In genomic region chr12:124240493-124240892, GRCh38 we compare ENCODE assay signal across 14 cellular contexts. TPM values are rescaled to one million over a fixed set of nuclear protein-coding genes. Genes with fewer than 3 reads are reported as not detected.
DNase-seq lines count a peak whose midpoint lies in the region; ATAC-seq, FAIRE-seq and TF ChIP-seq lines count a peak whose summit lies in the region.
"Had no signal": no experiment of that assay in that cellular context is flagged by ENCODE, and none has a peak within 500 bp of the region (broad histone marks: within the 10 kb centered on the region; RNA-seq: fewer than 3 reads in every experiment).

No MANE protein-coding gene starts in this region.

- H3K36me3 ChIP-seq in A673 (ENCODE audit: insufficient read depth, low read length, poor library complexity, severe bottlenecking): no peaks in the 10 kb centered on the region
- no peaks in the 10 kb centered on the region for H3K36me3 ChIP-seq in endothelial cell of umbilical vein (ENCODE audit: control insufficient read depth in 2 of 2, extremely low read depth in 1 of 2, insufficient read depth in 2 of 2, low read length in 2 of 2)
- H3K36me3 ChIP-seq: upper lobe of left lung had no signal

- no peaks in the 10 kb centered on the region for H3K9me1 ChIP-seq in endothelial cell of umbilical vein (replicated peaks; ENCODE audit: control insufficient read depth, extremely low read depth, insufficient read depth, low read length)

- DNase-seq in A673 (ENCODE audit: low spot score) (peak; percentile 39), GM12865 (ENCODE audit: low read depth) (peak; percentile 16), NCI-H82 (lab: John Stamatoyannopoulos, UW) (peak; percentile 93), endothelial cell of umbilical vein (ENCODE audit: low read depth, low spot score) (peak; percentile 9), HPDE6-E6E7 (ENCODE audit: extremely low spot score) (no peak)
- no peak for DNase-seq in effector CD4-positive, alpha-beta T cell
- DNase-seq: activated CD4-positive, CD25-positive, alpha-beta regulatory T cell; amniotic stem cell; DMS79; naive thymus-derived CD4-positive, alpha-beta T cell; stimulated activated CD4-positive, alpha-beta T cell treated with anti-CD3 and anti-CD28 coated beads, Interleukin-2, amount 100 ng/mL, for 48 hours; upper lobe of left lung had no signal

- no peak for TF ChIP-seq CTCF in A673 (conservative IDR thresholded peaks at IDR 0.05; ENCODE audit: low read depth, low read length)
- no peak for TF ChIP-seq CTCF in GM12865 (IDR thresholded peaks at IDR 0.05; ENCODE audit: insufficient read depth, low read depth, low read length, missing control alignments)
- no peak for TF ChIP-seq CTCF in endothelial cell of umbilical vein (IDR thresholded peaks at IDR 0.05; ENCODE audit: extremely low read depth in 1 of 2, insufficient read depth in 1 of 2, low read depth in 1 of 2, low read length in 2 of 2)

- no peak overlapping the region for H3K4me2 ChIP-seq in endothelial cell of umbilical vein (ENCODE audit: insufficient read depth, low read length)

- H3K9ac ChIP-seq in endothelial cell of umbilical vein (replicated peaks; ENCODE audit: extremely low read depth, insufficient read depth, low read length): no peak overlapping the region

- no peak for FAIRE-seq in endothelial cell of umbilical vein (lab: Jason Lieb, UNC)

- intact Hi-C loops in A673 (cut with micrococcal nuclease; ENCODE audit: unreplicated experiment) (no loop called here), endothelial cell of umbilical vein (cut with micrococcal nuclease) (no loop called here)

- H2AFZ ChIP-seq in endothelial cell of umbilical vein (ENCODE audit: low read depth, low read length): peak overlapping the region; percentile 58

- ATAC-seq in GM18867 (IDR thresholded peaks at IDR 0.05; ENCODE audit: unreplicated experiment): no peak
- no peak for ATAC-seq in HG02973 (IDR thresholded peaks at IDR 0.05; ENCODE audit: unreplicated experiment)
- ATAC-seq: naive thymus-derived CD4-positive, alpha-beta T cell had no signal

- H3K4me3 ChIP-seq in A673 (ENCODE audit: low read depth, low read length, poor library complexity, severe bottlenecking) (no peak overlapping the region), GM12865 (ENCODE audit: low read depth, low read length) (no peak overlapping the region), endothelial cell of umbilical vein (replicated peaks in 1 of 3; ENCODE audit: insufficient read depth in 1 of 3, low read depth in 1 of 3, low read length in 3 of 3) (no peak overlapping the region)
- H3K4me3 ChIP-seq: upper lobe of left lung had no signal

- no TSS peak for BruUV-seq in A673 (replicated peaks; lab: Mats Ljungman, UMichigan)
- BruUV-seq in endothelial cell of umbilical vein (replicated peaks; lab: Mats Ljungman, UMichigan): no TSS peak

- H3K79me2 ChIP-seq in endothelial cell of umbilical vein (ENCODE audit: control insufficient read depth, insufficient read depth, low read length): no peaks in the 10 kb centered on the region

- H3K27me3 ChIP-seq in A673 (replicated peaks; ENCODE audit: insufficient read depth, low read depth, low read length, poor library complexity) (no peaks in the 10 kb centered on the region), endothelial cell of umbilical vein (ENCODE audit: control insufficient read depth in 2 of 2, insufficient read depth in 2 of 2, low read length in 2 of 2) (no peaks in the 10 kb centered on the region)
- H3K27me3 ChIP-seq: upper lobe of left lung had no signal

- H3K27ac ChIP-seq in A673 (ENCODE audit: low read depth, low read length, poor library complexity, severe bottlenecking) (no peak overlapping the region), endothelial cell of umbilical vein (ENCODE audit: insufficient read depth, low read depth, low read length) (no peak overlapping the region)
- H3K27ac ChIP-seq: upper lobe of left lung had no signal

- H3K4me1 ChIP-seq in A673 (ENCODE audit: insufficient read depth, low read length, poor library complexity, severe bottlenecking) (no peaks in the 10 kb centered on the region), endothelial cell of umbilical vein (ENCODE audit: control insufficient read depth, extremely low read depth, insufficient read depth, low read length) (peaks cover 20% of the 10 kb centered on the region)

- H3K9me3 ChIP-seq in A673 (ENCODE audit: low read depth, low read length, poor library complexity, severe bottlenecking) (no peaks in the 10 kb centered on the region), endothelial cell of umbilical vein (replicated peaks; ENCODE audit: control insufficient read depth, insufficient read depth, low read length) (no peaks in the 10 kb centered on the region)
- H3K9me3 ChIP-seq: upper lobe of left lung had no signal

- TF ChIP-seq POLR2A in endothelial cell of umbilical vein (IDR thresholded peaks at IDR 0.05; ENCODE audit: low read depth, low read length): no peak

- POLR2A ChIA-PET in A673 (lab: Charles Lee; ENCODE audit: low non-redundant PET): no interaction called here
- POLR2A ChIA-PET in endothelial cell of umbilical vein (lab: Charles Lee): interaction anchor here (0.5 kb wide), 1 partner anchor 301 kb away, joined by 3 read pairs; no protein-coding TSS in a partner anchor

- dilution Hi-C loops in endothelial cell of umbilical vein (cut with MboI; ENCODE audit: extremely low pct_ligation_motif_present, low sequenced_read_pairs): no loop called here

- H4K20me1 ChIP-seq in endothelial cell of umbilical vein (replicated peaks; ENCODE audit: control insufficient read depth, extremely low read depth, insufficient read depth, low read length): no peaks in the 10 kb centered on the region

- CTCF ChIA-PET in A673 (lab: Charles Lee) (no interaction called here), endothelial cell of umbilical vein (lab: Charles Lee) (no interaction called here)

TF ChIP-seq in endothelial cell of umbilical vein, 7 proteins besides CTCF, POLR2A, EP300 and RAD21:
- no peak for TF ChIP-seq JUN (IDR thresholded peaks at IDR 0.05; ENCODE audit: borderline replicate concordance, insufficient read depth, insufficient read length, low read depth)
- TF ChIP-seq FOS (IDR thresholded peaks at IDR 0.05; ENCODE audit: borderline replicate concordance, insufficient read depth, low read length): no peak
- no peak for TF ChIP-seq GATA2 (IDR thresholded peaks at IDR 0.05; ENCODE audit: insufficient read depth, insufficient read length, low read depth, low read length)
TF ChIP-seq in endothelial cell of umbilical vein: peak in this region for 0.

RNA-seq across cellular contexts. Expression of gene RFLNA, which starts 54.4 kb away (rescaled TPM):
- total RNA-seq in A673 (2021): 0.63 and 1.1 TPM in 2 replicates
- 3.4 and 19.7 TPM in 2 replicates for total RNA-seq in endothelial cell of umbilical vein
- 24.5 and 51.1 TPM in 2 replicates for polyA plus RNA-seq in endothelial cell of umbilical vein
- polyA plus RNA-seq in endothelial cell of umbilical vein (2011; cell fraction: cytosol; rRNA removed): 28.4 and 36.0 TPM in 2 replicates
- polyA plus RNA-seq in endothelial cell of umbilical vein (2011; cell fraction: nucleus; rRNA removed): 22.4 and 26.9 TPM in 2 replicates
- polyA plus RNA-seq in endothelial cell of umbilical vein (2012): 107 and 123 TPM in 2 replicates
- 22.9 and 29.5 TPM in 2 replicates for polyA minus RNA-seq in endothelial cell of umbilical vein
- polyA minus RNA-seq in endothelial cell of umbilical vein (2011; cell fraction: cytosol; rRNA and poly(A)+ RNA removed): not detected
- 4.8 and 10.7 TPM in 2 replicates for polyA minus RNA-seq in endothelial cell of umbilical vein (2011; cell fraction: nucleus; rRNA and poly(A)+ RNA removed)
- total RNA-seq: naive thymus-derived CD4-positive, alpha-beta T cell had no signal

Comparison
In these comparisons a context has a peak if more than half of its experiments do, and no peak if none do; other contexts are left out.
1. DNase-seq: peak in A673 (single experiment), GM12865 (single experiment), NCI-H82 (single experiment) and endothelial cell of umbilical vein (single experiment); none in HPDE6-E6E7 (single experiment) and effector CD4-positive, alpha-beta T cell (single experiment).